In genomic region chr1:11803924-11804665, GRCh38 we compare ENCODE assay signal across 9 cellular contexts. TPM values are rescaled to one million over a fixed set of nuclear protein-coding genes. Genes with fewer than 3 reads are reported as not detected.
DNase-seq lines count a peak whose midpoint lies in the region; ATAC-seq, FAIRE-seq and TF ChIP-seq lines count a peak whose summit lies in the region.
"Not testable (repeated sequence)": the region's sequence is repeated elsewhere in the genome, so short reads cannot be mapped to it uniquely, and the experiment has no call there.
"Had no signal": no experiment of that assay in that cellular context is flagged by ENCODE, and none has a peak within 500 bp of the region (broad histone marks: within the 10 kb centered on the region; RNA-seq: fewer than 3 reads in every experiment).

No MANE protein-coding gene starts in this region.

- H3K27me3 ChIP-seq in CD4-positive, alpha-beta memory T cell (ENCODE audit: insufficient read depth, low read length); KMS-11 (ENCODE audit: insufficient read depth, low read depth); K562 (ENCODE audit: control insufficient read depth in 2 of 2, insufficient read depth in 2 of 2, low read length in 2 of 2); fibroblast of lung (ENCODE audit: control insufficient read depth, insufficient read depth, low read length); lower lobe of right lung (ENCODE audit: low read depth); tibial artery: not testable (repeated sequence)

- TF ChIP-seq CTCF in KMS-11 (conservative IDR thresholded peaks at IDR 0.05; ENCODE audit: low read depth, low read length); activated B cell treated with CpG ODN at 0.5 μM for 24 hours (IDR thresholded peaks at IDR 0.05); K562 (IDR thresholded peaks at IDR 0.05 in 2 of 3, conservative IDR thresholded peaks at IDR 0.05 in 1 of 3; ENCODE audit: insufficient read depth in 2 of 3, low read depth in 1 of 3, low read length in 3 of 3); fibroblast of lung (conservative IDR thresholded peaks at IDR 0.05 in 1 of 2, IDR thresholded peaks at IDR 0.05 in 1 of 2; ENCODE audit: low read depth in 1 of 2, low read length in 2 of 2); lower lobe of right lung (IDR thresholded peaks at IDR 0.05); tibial artery (IDR thresholded peaks at IDR 0.05): not testable (repeated sequence)

- POLR2A ChIA-PET in CD4-positive, alpha-beta memory T cell (lab: Charles Lee; ENCODE audit: partially characterized antibody): interaction anchor here (0.6 to 3.3 kb wide), 8 partner anchors 19 to 531 kb away, joined by 3 to 27 read pairs (median 5); partner anchors contain the start of genes MFN2 and UBIAD1
- POLR2A ChIA-PET in activated B cell treated with CpG ODN at 0.5 μM for 24 hours (lab: Charles Lee) (interaction anchor here (0.5 to 6.8 kb wide), 12 partner anchors 10 to 521 kb away, joined by 3 to 163 read pairs (median 6); no protein-coding TSS in a partner anchor), K562 (lab: Yijun Ruan, JAX) (interaction anchor here (0.5 to 4.9 kb wide), 15 partner anchors 9 to 212 kb away, joined by 3 to 80 read pairs (median 4); partner anchors contain the start of gene MAD2L2)

- not testable (repeated sequence) for H3K9me3 ChIP-seq in CD4-positive, alpha-beta memory T cell (ENCODE audit: control insufficient read depth in 1 of 2, low read length in 2 of 2); K562 (replicated peaks; ENCODE audit: control insufficient read depth, insufficient read depth, low read depth, low read length); fibroblast of lung (ENCODE audit: control insufficient read depth, insufficient read depth, low read depth, low read length); lower lobe of right lung; tibial artery

- intact Hi-C loops in CD4-positive, alpha-beta memory T cell (cut with micrococcal nuclease): loop anchor here (10.0 kb wide), 1 partner anchor 181 kb away; the partner anchor contains the start of gene MFN2
- intact Hi-C loops in activated B cell treated with CpG ODN at 0.5 μM for 24 hours (cut with micrococcal nuclease) (loop anchor here (2.0 to 10.0 kb wide), 2 partner anchors 19 to 1329 kb away; partner anchors contain the start of genes DFFA and PEX14), K562 (cut with micrococcal nuclease) (loop anchor here (1.0 to 5.0 kb wide), 3 partner anchors 19 to 178 kb away; partner anchors contain the start of gene MFN2), tibial artery (cut with DNase I; ENCODE audit: low total_unique reads) (loop anchor here (10.0 kb wide), 1 partner anchor 149 kb away; the partner anchor contains the start of genes FBXO2 and FBXO44)
- intact Hi-C loops in lower lobe of right lung (cut with DNase I); posterior vena cava (cut with DNase I): not testable (repeated sequence)

- in situ Hi-C loops in K562 (cut with MboI): not testable (repeated sequence)

- H3K4me2 ChIP-seq in KMS-11 (peak overlapping the region; percentile 95), K562 (ENCODE audit: insufficient read depth, low read length) (peak overlapping the region; percentile 99), fibroblast of lung (ENCODE audit: extremely low read depth, insufficient read depth, low read length) (peak overlapping the region; percentile 69)

- peaks cover 15 to 40% of the 10 kb centered on the region in 2 donors for H3K36me3 Mint-ChIP-seq in CD4-positive, alpha-beta memory T cell
- peaks cover 69% of the 10 kb centered on the region for H3K36me3 Mint-ChIP-seq in activated B cell treated with CpG ODN at 0.5 μM for 24 hours (ENCODE audit: low read depth)

- H3K79me2 ChIP-seq in KMS-11 (ENCODE audit: insufficient read depth, low read depth): not testable (repeated sequence)
- peaks cover 92% of the 10 kb centered on the region for H3K79me2 ChIP-seq in K562 (ENCODE audit: control insufficient read depth, insufficient read depth, low read length)
- H3K79me2 ChIP-seq in fibroblast of lung (ENCODE audit: control insufficient read depth, insufficient read depth, low read length): peaks cover 48% of the 10 kb centered on the region

- peaks cover 55% of the 10 kb centered on the region for H3K4me1 ChIP-seq in CD4-positive, alpha-beta memory T cell (ENCODE audit: insufficient read depth, low read length)
- peaks cover 40% of the 10 kb centered on the region for H3K4me1 ChIP-seq in KMS-11 (ENCODE audit: low read depth, poor library complexity, severe bottlenecking)
- peaks cover 49 to 56% of the 10 kb centered on the region in 2 experiments for H3K4me1 ChIP-seq in K562 (replicated peaks in 1 of 2; ENCODE audit: control insufficient read depth in 2 of 2, insufficient read depth in 2 of 2, low read length in 2 of 2)
- not testable (repeated sequence) for H3K4me1 ChIP-seq in fibroblast of lung (ENCODE audit: control insufficient read depth, extremely low read depth, insufficient read depth, low read length)
- peaks cover 65% of the 10 kb centered on the region for H3K4me1 ChIP-seq in lower lobe of right lung
- peaks cover 0 to 62% (median 43%) of the 10 kb centered on the region in 4 donors for H3K4me1 ChIP-seq in tibial artery

- not testable (repeated sequence) for TF ChIP-seq POLR2A in K562 (conservative IDR thresholded peaks at IDR 0.05)

- peak overlapping the region; percentile 50 to 68 for H3K4me3 ChIP-seq in CD4-positive, alpha-beta memory T cell (ENCODE audit: low read length in 2 of 2)
- not testable (repeated sequence) for H3K4me3 ChIP-seq in KMS-11 (IDR thresholded peaks at IDR 0.05; ENCODE audit: insufficient read depth, low read depth, low read length)
- peak overlapping the region; percentile 81 for H3K4me3 ChIP-seq in K562
- peak overlapping the region in 3 of 4 experiments; percentile 13 to 98 (median 87) for H3K4me3 ChIP-seq in fibroblast of lung (replicated peaks in 1 of 4; ENCODE audit: control extremely low read depth in 1 of 4, insufficient read depth in 1 of 4, low read depth in 3 of 4, low read length in 4 of 4)
- peak overlapping the region; percentile 82 for H3K4me3 ChIP-seq in lower lobe of right lung
- H3K4me3 ChIP-seq in tibial artery: peak overlapping the region; percentile 72 to 74

- peaks cover 20% of the 10 kb centered on the region for H3K36me3 ChIP-seq in CD4-positive, alpha-beta memory T cell (ENCODE audit: insufficient read depth, low read length)
- H3K36me3 ChIP-seq in KMS-11 (ENCODE audit: insufficient read depth): not testable (repeated sequence)
- H3K36me3 ChIP-seq in K562 (ENCODE audit: control insufficient read depth, insufficient read depth, low read length): peaks cover 51% of the 10 kb centered on the region
- H3K36me3 ChIP-seq in fibroblast of lung (ENCODE audit: control insufficient read depth, insufficient read depth, low read length): peaks cover 10% of the 10 kb centered on the region
- peaks cover 41% of the 10 kb centered on the region for H3K36me3 ChIP-seq in lower lobe of right lung
- peaks cover 15 to 29% (median 20%) of the 10 kb centered on the region in 3 donors for H3K36me3 ChIP-seq in tibial artery

- not testable (repeated sequence) for H3K9me3 Mint-ChIP-seq in CD4-positive, alpha-beta memory T cell; activated B cell treated with CpG ODN at 0.5 μM for 24 hours

- peak overlapping the region; percentile 96 to 100 (median 98) for H3K4me3 Mint-ChIP-seq in CD4-positive, alpha-beta memory T cell
- H3K4me3 Mint-ChIP-seq in activated B cell treated with CpG ODN at 0.5 μM for 24 hours: peak overlapping the region; percentile 95

- TF ChIP-seq EP300 in K562 (IDR thresholded peaks at IDR 0.05; ENCODE audit: low read length): not testable (repeated sequence)

- not testable (repeated sequence) for DNase-seq in CD4-positive, alpha-beta memory T cell; activated B cell treated with CpG ODN at 0.5 μM for 24 hours; K562 (ENCODE audit: extremely low read depth in 1 of 4, low spot score in 3 of 4); fibroblast of lung (ENCODE audit: low read depth in 2 of 2); lower lobe of right lung
- DNase-seq in posterior vena cava (ENCODE audit: low spot score) (peak; percentile 40), tibial artery (peak in 1 of 2 donors; percentile 61)

- peak overlapping the region; percentile 85 to 100 (median 92) for H3K27ac Mint-ChIP-seq in CD4-positive, alpha-beta memory T cell
- peak overlapping the region; percentile 97 for H3K27ac Mint-ChIP-seq in activated B cell treated with CpG ODN at 0.5 μM for 24 hours

- H2AFZ ChIP-seq in KMS-11 (ENCODE audit: low read depth); K562 (ENCODE audit: low read depth, low read length); fibroblast of lung (ENCODE audit: low read length): not testable (repeated sequence)

- FAIRE-seq in K562 (lab: Jason Lieb, UNC): not testable (repeated sequence)

- not testable (repeated sequence) for H3K9ac ChIP-seq in KMS-11
- H3K9ac ChIP-seq in K562 (ENCODE audit: insufficient read depth in 1 of 2, low read depth in 2 of 2, low read length in 2 of 2) (peak overlapping the region; percentile 97; a peak in 3 of 4 replicates), fibroblast of lung (ENCODE audit: insufficient read depth, low read length) (peak overlapping the region; percentile 32)

- not testable (repeated sequence) for ATAC-seq in activated B cell treated with CpG ODN at 0.5 μM for 24 hours (ENCODE audit: low read depth); K562
- ATAC-seq in lower lobe of right lung: peak in 1 of 2 donors; percentile 0

- H4K20me1 ChIP-seq in KMS-11 (ENCODE audit: insufficient read depth); K562 (replicated peaks; ENCODE audit: control insufficient read depth, insufficient read depth, low read length); fibroblast of lung (ENCODE audit: control insufficient read depth, extremely low read depth, insufficient read depth, low read length): not testable (repeated sequence)

- peaks cover 35 to 73% (median 56%) of the 10 kb centered on the region in 4 donors for H3K4me1 Mint-ChIP-seq in CD4-positive, alpha-beta memory T cell
- H3K4me1 Mint-ChIP-seq in activated B cell treated with CpG ODN at 0.5 μM for 24 hours: peaks cover 72% of the 10 kb centered on the region

- peak overlapping the region; percentile 41 for H3K27ac ChIP-seq in CD4-positive, alpha-beta memory T cell (ENCODE audit: low read depth, low read length)
- H3K27ac ChIP-seq in KMS-11: not testable (repeated sequence)
- peak overlapping the region; percentile 98 for H3K27ac ChIP-seq in K562 (ENCODE audit: extremely low read depth, low read depth, low read length)
- H3K27ac ChIP-seq in fibroblast of lung (ENCODE audit: insufficient read depth, low read length): peak overlapping the region; percentile 92
- H3K27ac ChIP-seq in lower lobe of right lung: peak overlapping the region; percentile 96
- peak overlapping the region; percentile 97 for H3K27ac ChIP-seq in tibial artery

- TF ChIP-seq RAD21 in K562 (CRISPR knock-in tag; conservative IDR thresholded peaks at IDR 0.05 in 1 of 2, IDR thresholded peaks at IDR 0.05 in 1 of 2): peak in 1 of 2 experiments; percentile 1; a peak in 1 of 4 replicates

- WGBS in K562 (ENCODE audit: insufficient coverage, low coverage, missing lambda C conversion rate): 30% methylated on average over 9 of the region's 9 CpGs

- not testable (repeated sequence) for H3K27me3 Mint-ChIP-seq in CD4-positive, alpha-beta memory T cell; activated B cell treated with CpG ODN at 0.5 μM for 24 hours

- BruUV-seq in K562 (replicated peaks; lab: Mats Ljungman, UMichigan): not testable (repeated sequence)

- CTCF ChIA-PET in CD4-positive, alpha-beta memory T cell (lab: Charles Lee; ENCODE audit: partially characterized antibody): interaction anchor here (1.5 to 1.7 kb wide), 2 partner anchors 19 to 67 kb away, joined by 4 to 5 read pairs; no protein-coding TSS in a partner anchor
- CTCF ChIA-PET in activated B cell treated with CpG ODN at 0.5 μM for 24 hours (lab: Charles Lee): interaction anchor here (1.2 to 1.7 kb wide), 2 partner anchors 18 to 140 kb away, joined by 3 to 7 read pairs; partner anchors contain the start of gene FBXO6
- CTCF ChIA-PET in K562 (lab: Yijun Ruan, JAX; ENCODE audit: low intra/inter-chr PET ratio): not testable (repeated sequence)

- not testable (repeated sequence) for H3K9me1 ChIP-seq in K562 (ENCODE audit: control insufficient read depth, insufficient read depth, low read length)

RNA-seq across cellular contexts. Expression of gene MTHFR, which starts 1.7 kb away (rescaled TPM):
- 10 to 100 TPM; 52.7 to 54.2 TPM for total RNA-seq in CD4-positive, alpha-beta memory T cell
- 1 to 10 TPM; 2.3 to 6.9 TPM for polyA plus RNA-seq in CD4-positive, alpha-beta memory T cell
- 54.1 and 56.9 TPM in 2 replicates for total RNA-seq in activated B cell treated with CpG ODN at 0.5 μM for 24 hours
- 242 and 493 TPM in 2 replicates for total RNA-seq in K562 (2011; cell fraction: chromatin; rRNA removed; ENCODE audit: low replicate concordance)
- 319 and 327 TPM in 2 replicates for total RNA-seq in K562 (2011; cell fraction: nucleolus; rRNA removed)
- 296 TPM in 2 replicates for total RNA-seq in K562 (2011; cell fraction: nucleoplasm; rRNA removed)
- 77.9 and 94.5 TPM in 2 replicates for total RNA-seq in K562 (2014; rRNA removed)
- total RNA-seq in K562 (2014; rRNA removed; fragmentation: Illumina TruSeq; extraction: Trizol): 45.3 and 45.6 TPM in 2 replicates
- 65.4 and 66.1 TPM in 2 replicates for total RNA-seq in K562 (2015; rRNA removed; fragmentation: Illumina TruSeq; extraction: Trizol)
- 94.1 and 104 TPM in 2 replicates for total RNA-seq in K562 (2021)
- polyA plus RNA-seq in K562 (2011; rRNA removed): 47.6 and 56.6 TPM in 2 replicates
- polyA plus RNA-seq in K562 (2011; cell fraction: cytosol; rRNA removed): 49.3 and 67.6 TPM in 2 replicates
- polyA plus RNA-seq in K562 (2011; cell fraction: nucleus; rRNA removed): 62.6 and 87.9 TPM in 2 replicates
- polyA plus RNA-seq in K562 (2012): 59.9 and 109 TPM in 2 replicates
- polyA plus RNA-seq in K562 (2014; fragmentation: Illumina TruSeq; extraction: Trizol): 62.6 and 78.7 TPM in 2 replicates
- polyA plus RNA-seq in K562 (2014; fragmentation: Nextera tagmentation; extraction: Ambion mirVana): 1 to 10 TPM; 5.0 to 5.4 TPM
- polyA plus RNA-seq in K562 (2014; rRNA removed): 57.3 and 72.7 TPM in 2 replicates
- 103 and 105 TPM in 2 replicates for polyA minus RNA-seq in K562 (2011; rRNA and poly(A)+ RNA removed)
- polyA minus RNA-seq in K562 (2011; cell fraction: cytosol; rRNA and poly(A)+ RNA removed): 72.6 and 84.0 TPM in 2 replicates
- 87.4 and 136 TPM in 2 replicates for polyA minus RNA-seq in K562 (2011; cell fraction: nucleus; rRNA and poly(A)+ RNA removed)
- total RNA-seq in fibroblast of lung: 56.5 and 87.4 TPM in 2 replicates
- 13.3 and 16.3 TPM in 2 replicates for polyA plus RNA-seq in fibroblast of lung
- polyA plus RNA-seq in fibroblast of lung (2012): 11.6 and 15.4 TPM in 2 replicates
- 56.7 and 59.5 TPM in 2 replicates for polyA minus RNA-seq in fibroblast of lung (ENCODE audit: low replicate concordance)
- 45.4 TPM for total RNA-seq in lower lobe of right lung
- total RNA-seq in posterior vena cava: 10 to 100 TPM; 31.0 to 31.7 TPM

RNA-seq across cellular contexts. Expression of gene CLCN6, which starts 1.9 kb away (rescaled TPM):
- total RNA-seq in CD4-positive, alpha-beta memory T cell: 10 to 100 TPM; 20.8 to 20.9 TPM
- polyA plus RNA-seq in CD4-positive, alpha-beta memory T cell: 1 to 10 TPM; 1.4 to 2.6 TPM
- total RNA-seq in activated B cell treated with CpG ODN at 0.5 μM for 24 hours (66.0 and 79.6 TPM in 2 replicates), K562 (2014; rRNA removed) (10.0 and 10.6 TPM in 2 replicates), K562 (2014; rRNA removed; fragmentation: Illumina TruSeq; extraction: Trizol) (11.4 TPM in 2 replicates), K562 (2015; rRNA removed; fragmentation: Illumina TruSeq; extraction: Trizol) (13.6 and 13.9 TPM in 2 replicates), K562 (2021) (21.8 and 22.5 TPM in 2 replicates), fibroblast of lung (10.3 and 19.3 TPM in 2 replicates), lower lobe of right lung (29.2 TPM), posterior vena cava (10 to 100 TPM; 16.8 to 16.9 TPM)
- 146 and 184 TPM in 2 replicates for total RNA-seq in K562 (2011; cell fraction: chromatin; rRNA removed; ENCODE audit: low replicate concordance)
- total RNA-seq in K562 (2011; cell fraction: nucleolus; rRNA removed): 89.9 and 94.4 TPM in 2 replicates
- 121 and 143 TPM in 2 replicates for total RNA-seq in K562 (2011; cell fraction: nucleoplasm; rRNA removed)
- polyA plus RNA-seq in K562 (2011; rRNA removed) (13.6 and 22.6 TPM in 2 replicates), K562 (2014; fragmentation: Illumina TruSeq; extraction: Trizol) (18.3 and 20.9 TPM in 2 replicates), K562 (2014; fragmentation: Nextera tagmentation; extraction: Ambion mirVana) (1 to 10 TPM; 2.0 to 3.1 TPM), K562 (2014; rRNA removed) (21.5 and 23.1 TPM in 2 replicates), fibroblast of lung (13.8 and 15.3 TPM in 2 replicates)
- 10.5 and 18.0 TPM in 2 replicates for polyA plus RNA-seq in K562 (2011; cell fraction: cytosol; rRNA removed)
- polyA plus RNA-seq in K562 (2011; cell fraction: nucleus; rRNA removed): 89.4 and 98.5 TPM in 2 replicates
- 16.6 and 16.7 TPM in 2 replicates for polyA plus RNA-seq in K562 (2012)
- 19.0 and 22.2 TPM in 2 replicates for polyA minus RNA-seq in K562 (2011; rRNA and poly(A)+ RNA removed)
- polyA minus RNA-seq in K562 (2011; cell fraction: cytosol; rRNA and poly(A)+ RNA removed): 10.5 and 10.8 TPM in 2 replicates
- polyA minus RNA-seq in K562 (2011; cell fraction: nucleus; rRNA and poly(A)+ RNA removed): 18.2 and 38.1 TPM in 2 replicates
- polyA plus RNA-seq in fibroblast of lung (2012): 11.1 and 12.9 TPM in 2 replicates
- polyA minus RNA-seq in fibroblast of lung (ENCODE audit: low replicate concordance): 18.6 and 24.6 TPM in 2 replicates

RNA-seq across cellular contexts. Expression of gene C1orf167, which starts 42.1 kb away (rescaled TPM):
- not detected for total RNA-seq in CD4-positive, alpha-beta memory T cell
- polyA plus RNA-seq in CD4-positive, alpha-beta memory T cell: not detected
- not detected in 2 replicates for total RNA-seq in activated B cell treated with CpG ODN at 0.5 μM for 24 hours
- 2.8 and 5.6 TPM in 2 replicates for total RNA-seq in K562 (2011; cell fraction: chromatin; rRNA removed; ENCODE audit: low replicate concordance)
- total RNA-seq in K562 (2011; cell fraction: nucleolus; rRNA removed): 2.3 and 3.4 TPM in 2 replicates
- 2.1 TPM in 2 replicates for total RNA-seq in K562 (2011; cell fraction: nucleoplasm; rRNA removed)
- 0.37 and 0.73 TPM in 2 replicates for total RNA-seq in K562 (2014; rRNA removed)
- 0.10 and 0.29 TPM in 2 replicates for total RNA-seq in K562 (2014; rRNA removed; fragmentation: Illumina TruSeq; extraction: Trizol)
- total RNA-seq in K562 (2015; rRNA removed; fragmentation: Illumina TruSeq; extraction: Trizol): 0.22 and 0.53 TPM in 2 replicates
- total RNA-seq in K562 (2021): 0.82 and 1.2 TPM in 2 replicates
- 0.29 and 0.73 TPM in 2 replicates for polyA plus RNA-seq in K562 (2011; rRNA removed)
- 0.31 and 0.53 TPM in 2 replicates for polyA plus RNA-seq in K562 (2011; cell fraction: cytosol; rRNA removed)
- polyA plus RNA-seq in K562 (2011; cell fraction: nucleus; rRNA removed): 2.2 and 3.2 TPM in 2 replicates
- polyA plus RNA-seq in K562 (2012): 0.48 and 2.0 TPM in 2 replicates
- polyA plus RNA-seq in K562 (2014; fragmentation: Illumina TruSeq; extraction: Trizol): 0.29 and 0.31 TPM in 2 replicates
- polyA plus RNA-seq in K562 (2014; fragmentation: Nextera tagmentation; extraction: Ambion mirVana): not detected
- 0.86 and 0.94 TPM in 2 replicates for polyA plus RNA-seq in K562 (2014; rRNA removed)
- polyA minus RNA-seq in K562 (2011; rRNA and poly(A)+ RNA removed): 0.14 and 0.27 TPM in 2 replicates
- polyA minus RNA-seq in K562 (2011; cell fraction: cytosol; rRNA and poly(A)+ RNA removed): 0.38 and 0.91 TPM in 2 replicates
- 0.78 and 0.81 TPM in 2 replicates for polyA minus RNA-seq in K562 (2011; cell fraction: nucleus; rRNA and poly(A)+ RNA removed)
- total RNA-seq in fibroblast of lung: 0.99 and 1.3 TPM in 2 replicates
- polyA plus RNA-seq in fibroblast of lung: 0.28 and 0.39 TPM in 2 replicates
- polyA plus RNA-seq in fibroblast of lung (2012): 0.38 and 1.5 TPM in 2 replicates
- polyA minus RNA-seq in fibroblast of lung (ENCODE audit: low replicate concordance): 0.47 and 0.48 TPM in 2 replicates
- 2.2 TPM for total RNA-seq in lower lobe of right lung
- total RNA-seq in posterior vena cava: 1 to 10 TPM; 2.1 to 2.3 TPM
- total RNA-seq: HT1080 had no signal

RNA-seq across cellular contexts. Expression of gene NPPA, which starts 43.5 kb away (rescaled TPM):
- not detected for total RNA-seq in CD4-positive, alpha-beta memory T cell
- not detected for polyA plus RNA-seq in CD4-positive, alpha-beta memory T cell
- not detected in 2 replicates for total RNA-seq in activated B cell treated with CpG ODN at 0.5 μM for 24 hours
- not detected in 2 replicates for total RNA-seq in K562 (2011; cell fraction: chromatin; rRNA removed; ENCODE audit: low replicate concordance)
- total RNA-seq in K562 (2011; cell fraction: nucleolus; rRNA removed): not detected in 2 replicates
- not detected in 2 replicates for total RNA-seq in K562 (2011; cell fraction: nucleoplasm; rRNA removed)
- not detected in 2 replicates for total RNA-seq in K562 (2014; rRNA removed)
- total RNA-seq in K562 (2014; rRNA removed; fragmentation: Illumina TruSeq; extraction: Trizol): not detected in 2 replicates
- total RNA-seq in K562 (2015; rRNA removed; fragmentation: Illumina TruSeq; extraction: Trizol): not detected in 2 replicates
- not detected in 2 replicates for total RNA-seq in K562 (2021)
- not detected in 2 replicates for polyA plus RNA-seq in K562 (2011; rRNA removed)
- polyA plus RNA-seq in K562 (2011; cell fraction: cytosol; rRNA removed): not detected in 2 replicates
- not detected in 2 replicates for polyA plus RNA-seq in K562 (2011; cell fraction: nucleus; rRNA removed)
- 0.37 and 0.44 TPM in 2 replicates for polyA plus RNA-seq in K562 (2012)
- polyA plus RNA-seq in K562 (2014; fragmentation: Illumina TruSeq; extraction: Trizol): not detected in 2 replicates
- not detected for polyA plus RNA-seq in K562 (2014; fragmentation: Nextera tagmentation; extraction: Ambion mirVana)
- not detected in 2 replicates for polyA plus RNA-seq in K562 (2014; rRNA removed)
- not detected in 2 replicates for polyA minus RNA-seq in K562 (2011; rRNA and poly(A)+ RNA removed)
- not detected in 2 replicates for polyA minus RNA-seq in K562 (2011; cell fraction: cytosol; rRNA and poly(A)+ RNA removed)
- not detected in 2 replicates for polyA minus RNA-seq in K562 (2011; cell fraction: nucleus; rRNA and poly(A)+ RNA removed)
- total RNA-seq in fibroblast of lung: not detected in 2 replicates
- polyA plus RNA-seq in fibroblast of lung: not detected in 2 replicates
- polyA plus RNA-seq in fibroblast of lung (2012): 0.17 and 0.25 TPM in 2 replicates
- polyA minus RNA-seq in fibroblast of lung (ENCODE audit: low replicate concordance): not detected in 2 replicates
- 2.6 TPM for total RNA-seq in lower lobe of right lung
- total RNA-seq in posterior vena cava: 1 to 10 TPM in 1 of 2 donors, not detected in 1; 3.8 TPM
- total RNA-seq: HT1080 had no signal

RNA-seq across cellular contexts. Expression of gene NPPB, which starts 54.6 kb away (rescaled TPM):
- total RNA-seq in CD4-positive, alpha-beta memory T cell: not detected
- polyA plus RNA-seq in CD4-positive, alpha-beta memory T cell: not detected
- total RNA-seq in activated B cell treated with CpG ODN at 0.5 μM for 24 hours (not detected in 2 replicates), K562 (2014; rRNA removed) (not detected in 2 replicates), K562 (2014; rRNA removed; fragmentation: Illumina TruSeq; extraction: Trizol) (not detected in 2 replicates), K562 (2015; rRNA removed; fragmentation: Illumina TruSeq; extraction: Trizol) (not detected in 2 replicates), K562 (2021) (not detected in 2 replicates), fibroblast of lung (not detected in 2 replicates), lower lobe of right lung (not detected), posterior vena cava (not detected)
- not detected in 2 replicates for total RNA-seq in K562 (2011; cell fraction: chromatin; rRNA removed; ENCODE audit: low replicate concordance)
- total RNA-seq in K562 (2011; cell fraction: nucleolus; rRNA removed): not detected in 2 replicates
- total RNA-seq in K562 (2011; cell fraction: nucleoplasm; rRNA removed): not detected in 2 replicates
- polyA plus RNA-seq in K562 (2011; rRNA removed) (not detected in 2 replicates), K562 (2014; fragmentation: Illumina TruSeq; extraction: Trizol) (not detected in 2 replicates), K562 (2014; fragmentation: Nextera tagmentation; extraction: Ambion mirVana) (not detected), K562 (2014; rRNA removed) (not detected in 2 replicates), fibroblast of lung (not detected in 2 replicates)
- polyA plus RNA-seq in K562 (2011; cell fraction: cytosol; rRNA removed): not detected in 2 replicates
- not detected in 2 replicates for polyA plus RNA-seq in K562 (2011; cell fraction: nucleus; rRNA removed)
- polyA plus RNA-seq in K562 (2012): not detected in 2 replicates
- polyA minus RNA-seq in K562 (2011; rRNA and poly(A)+ RNA removed): not detected in 2 replicates
- polyA minus RNA-seq in K562 (2011; cell fraction: cytosol; rRNA and poly(A)+ RNA removed): not detected in 2 replicates
- not detected in 2 replicates for polyA minus RNA-seq in K562 (2011; cell fraction: nucleus; rRNA and poly(A)+ RNA removed)
- not detected in 2 replicates for polyA plus RNA-seq in fibroblast of lung (2012)
- not detected in 2 replicates for polyA minus RNA-seq in fibroblast of lung (ENCODE audit: low replicate concordance)
- total RNA-seq: HT1080 had no signal
